1 cellular context compared by ENCODE assay signal in genomic region chr18:54948350-54948837, GRCh38.
TF ChIP-seq lines count a peak whose summit lies in the region.

No MANE protein-coding gene starts in this region.

TF ChIP-seq in HepG2, 621 proteins besides CTCF, POLR2A, EP300 and RAD21 (continued from another document and continues in another):
- TF ChIP-seq SNAI1 (CRISPR knock-in tag; IDR thresholded peaks at IDR 0.05; ENCODE audit: borderline replicate concordance) (no peak), ZNF891 (CRISPR knock-in tag; IDR thresholded peaks at IDR 0.05) (no peak), NRL (CRISPR knock-in tag; IDR thresholded peaks at IDR 0.05; ENCODE audit: borderline replicate concordance) (no peak), SALL2 (CRISPR knock-in tag; IDR thresholded peaks at IDR 0.05) (no peak), ZNF230 (CRISPR knock-in tag; IDR thresholded peaks at IDR 0.05) (no peak), GFI1 (CRISPR knock-in tag; IDR thresholded peaks at IDR 0.05; ENCODE audit: borderline replicate concordance) (peak; percentile 66; the same call in 1 of the 2 replicates), ZNF496 (CRISPR knock-in tag; IDR thresholded peaks at IDR 0.05; ENCODE audit: insufficient replicate concordance) (no peak), GZF1 (CRISPR knock-in tag; IDR thresholded peaks at IDR 0.05) (no peak), FOSL1 (CRISPR knock-in tag; IDR thresholded peaks at IDR 0.05; ENCODE audit: borderline replicate concordance) (peak; percentile 47; the same call in 1 of the 2 replicates), KAT2B (IDR thresholded peaks at IDR 0.05; ENCODE audit: borderline replicate concordance, low read depth, low read length) (no peak), ZNF510 (CRISPR knock-in tag; IDR thresholded peaks at IDR 0.05; ENCODE audit: low read depth) (no peak), POGK (CRISPR knock-in tag; conservative IDR thresholded peaks at IDR 0.05) (no peak), ZBTB8A (CRISPR knock-in tag; IDR thresholded peaks at IDR 0.05; ENCODE audit: borderline replicate concordance, low read depth) (no peak), RBM39 (IDR thresholded peaks at IDR 0.05; ENCODE audit: low read depth, low read length, poor library complexity, severe bottlenecking) (no peak), ZNF674 (CRISPR knock-in tag; IDR thresholded peaks at IDR 0.05; ENCODE audit: low read depth) (no peak), ZNF570 (CRISPR knock-in tag; IDR thresholded peaks at IDR 0.05; ENCODE audit: borderline replicate concordance) (no peak), JUND (CRISPR knock-in tag; IDR thresholded peaks at IDR 0.05) (no peak), FOXM1 (CRISPR knock-in tag; IDR thresholded peaks at IDR 0.05) (no peak), ZNF317 (CRISPR knock-in tag; IDR thresholded peaks at IDR 0.05) (no peak), ZEB1 (IDR thresholded peaks at IDR 0.05; ENCODE audit: insufficient replicate concordance, low read depth) (no peak), CHD2 (IDR thresholded peaks at IDR 0.05; ENCODE audit: low read depth, low read length) (no peak), ZFP82 (CRISPR knock-in tag; IDR thresholded peaks at IDR 0.05; ENCODE audit: borderline replicate concordance) (no peak), TARDBP (CRISPR knock-in tag; IDR thresholded peaks at IDR 0.05) (peak; percentile 88), DMAP1 (CRISPR knock-in tag; IDR thresholded peaks at IDR 0.05) (no peak), ZNF326 (CRISPR knock-in tag; IDR thresholded peaks at IDR 0.05; ENCODE audit: borderline replicate concordance) (no peak), MTA1 (CRISPR knock-in tag; IDR thresholded peaks at IDR 0.05; ENCODE audit: borderline replicate concordance) (no peak), HNRNPL (IDR thresholded peaks at IDR 0.05; ENCODE audit: low read depth, low read length) (no peak), RXRB (CRISPR knock-in tag; IDR thresholded peaks at IDR 0.05; ENCODE audit: borderline replicate concordance) (peak; percentile 88), SATB2 (CRISPR knock-in tag; IDR thresholded peaks at IDR 0.05) (no peak), FOXK1 (CRISPR knock-in tag; IDR thresholded peaks at IDR 0.05; ENCODE audit: borderline replicate concordance, low read depth) (peak; percentile 87), YY1 (IDR thresholded peaks at IDR 0.05; ENCODE audit: insufficient read depth, insufficient replicate concordance, low read depth, low read length) (no peak), KAT8 (CRISPR knock-in tag; IDR thresholded peaks at IDR 0.05) (peak; percentile 42; the same call in 1 of the 2 replicates), ZMAT3 (CRISPR knock-in tag; conservative IDR thresholded peaks at IDR 0.05) (no peak; the same call in 1 of the 2 replicates), TGIF2 (CRISPR knock-in tag; IDR thresholded peaks at IDR 0.05) (no peak), RERE (CRISPR knock-in tag; IDR thresholded peaks at IDR 0.05; ENCODE audit: low read depth) (peak; percentile 96), MIER2 (CRISPR knock-in tag; IDR thresholded peaks at IDR 0.05) (no peak), ZNF44 (CRISPR knock-in tag; IDR thresholded peaks at IDR 0.05) (no peak), TFAP4 (IDR thresholded peaks at IDR 0.05; ENCODE audit: borderline replicate concordance, low read depth) (no peak; the same call in 1 of the 2 replicates), RFXANK (CRISPR knock-in tag; IDR thresholded peaks at IDR 0.05) (0 out of 2 replicates have a peak, but pooled peaks have one; percentile 25), NR1H2 (CRISPR knock-in tag; IDR thresholded peaks at IDR 0.05; ENCODE audit: borderline replicate concordance, low read depth) (no peak), ZMYM4 (CRISPR knock-in tag; IDR thresholded peaks at IDR 0.05) (peak; percentile 27; the same call in 1 of the 2 replicates), AGO2 (optimal IDR thresholded peaks at IDR 0.05; ENCODE audit: low read depth, low read length) (no peak), POLR2AphosphoS5 (IDR thresholded peaks at IDR 0.05; ENCODE audit: low read depth, low read length) (no peak), ZMYM2 (CRISPR knock-in tag; IDR thresholded peaks at IDR 0.05) (no peak), ZBTB7A (CRISPR knock-in tag; IDR thresholded peaks at IDR 0.05) (peak; percentile 24; the same call in 1 of the 2 replicates), CHCHD3 (CRISPR knock-in tag; IDR thresholded peaks at IDR 0.05) (no peak), PHF8 (CRISPR knock-in tag; IDR thresholded peaks at IDR 0.05) (no peak), ARNTL (CRISPR knock-in tag; IDR thresholded peaks at IDR 0.05) (no peak), SP140L (CRISPR knock-in tag; IDR thresholded peaks at IDR 0.05; ENCODE audit: borderline replicate concordance) (no peak)
- TF ChIP-seq, protein P1, sequence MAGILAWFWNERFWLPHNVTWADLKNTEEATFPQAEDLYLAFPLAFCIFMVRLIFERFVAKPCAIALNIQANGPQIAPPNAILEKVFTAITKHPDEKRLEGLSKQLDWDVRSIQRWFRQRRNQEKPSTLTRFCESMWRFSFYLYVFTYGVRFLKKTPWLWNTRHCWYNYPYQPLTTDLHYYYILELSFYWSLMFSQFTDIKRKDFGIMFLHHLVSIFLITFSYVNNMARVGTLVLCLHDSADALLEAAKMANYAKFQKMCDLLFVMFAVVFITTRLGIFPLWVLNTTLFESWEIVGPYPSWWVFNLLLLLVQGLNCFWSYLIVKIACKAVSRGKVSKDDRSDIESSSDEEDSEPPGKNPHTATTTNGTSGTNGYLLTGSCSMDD (CRISPR knock-in tag; IDR thresholded peaks at IDR 0.05), result no peak
- TF ChIP-seq, protein P2, sequence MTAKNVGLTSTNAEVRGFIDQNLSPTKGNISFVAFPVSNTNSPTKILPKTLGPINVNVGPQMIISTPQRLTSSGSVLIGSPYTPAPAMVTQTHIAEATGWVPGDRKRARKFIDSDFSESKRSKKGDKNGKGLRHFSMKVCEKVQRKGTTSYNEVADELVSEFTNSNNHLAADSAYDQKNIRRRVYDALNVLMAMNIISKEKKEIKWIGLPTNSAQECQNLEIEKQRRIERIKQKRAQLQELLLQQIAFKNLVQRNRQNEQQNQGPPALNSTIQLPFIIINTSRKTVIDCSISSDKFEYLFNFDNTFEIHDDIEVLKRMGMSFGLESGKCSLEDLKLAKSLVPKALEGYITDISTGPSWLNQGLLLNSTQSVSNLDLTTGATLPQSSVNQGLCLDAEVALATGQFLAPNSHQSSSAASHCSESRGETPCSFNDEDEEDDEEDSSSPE (CRISPR knock-in tag; IDR thresholded peaks at IDR 0.05), result no peak
- TF ChIP-seq, protein P3, sequence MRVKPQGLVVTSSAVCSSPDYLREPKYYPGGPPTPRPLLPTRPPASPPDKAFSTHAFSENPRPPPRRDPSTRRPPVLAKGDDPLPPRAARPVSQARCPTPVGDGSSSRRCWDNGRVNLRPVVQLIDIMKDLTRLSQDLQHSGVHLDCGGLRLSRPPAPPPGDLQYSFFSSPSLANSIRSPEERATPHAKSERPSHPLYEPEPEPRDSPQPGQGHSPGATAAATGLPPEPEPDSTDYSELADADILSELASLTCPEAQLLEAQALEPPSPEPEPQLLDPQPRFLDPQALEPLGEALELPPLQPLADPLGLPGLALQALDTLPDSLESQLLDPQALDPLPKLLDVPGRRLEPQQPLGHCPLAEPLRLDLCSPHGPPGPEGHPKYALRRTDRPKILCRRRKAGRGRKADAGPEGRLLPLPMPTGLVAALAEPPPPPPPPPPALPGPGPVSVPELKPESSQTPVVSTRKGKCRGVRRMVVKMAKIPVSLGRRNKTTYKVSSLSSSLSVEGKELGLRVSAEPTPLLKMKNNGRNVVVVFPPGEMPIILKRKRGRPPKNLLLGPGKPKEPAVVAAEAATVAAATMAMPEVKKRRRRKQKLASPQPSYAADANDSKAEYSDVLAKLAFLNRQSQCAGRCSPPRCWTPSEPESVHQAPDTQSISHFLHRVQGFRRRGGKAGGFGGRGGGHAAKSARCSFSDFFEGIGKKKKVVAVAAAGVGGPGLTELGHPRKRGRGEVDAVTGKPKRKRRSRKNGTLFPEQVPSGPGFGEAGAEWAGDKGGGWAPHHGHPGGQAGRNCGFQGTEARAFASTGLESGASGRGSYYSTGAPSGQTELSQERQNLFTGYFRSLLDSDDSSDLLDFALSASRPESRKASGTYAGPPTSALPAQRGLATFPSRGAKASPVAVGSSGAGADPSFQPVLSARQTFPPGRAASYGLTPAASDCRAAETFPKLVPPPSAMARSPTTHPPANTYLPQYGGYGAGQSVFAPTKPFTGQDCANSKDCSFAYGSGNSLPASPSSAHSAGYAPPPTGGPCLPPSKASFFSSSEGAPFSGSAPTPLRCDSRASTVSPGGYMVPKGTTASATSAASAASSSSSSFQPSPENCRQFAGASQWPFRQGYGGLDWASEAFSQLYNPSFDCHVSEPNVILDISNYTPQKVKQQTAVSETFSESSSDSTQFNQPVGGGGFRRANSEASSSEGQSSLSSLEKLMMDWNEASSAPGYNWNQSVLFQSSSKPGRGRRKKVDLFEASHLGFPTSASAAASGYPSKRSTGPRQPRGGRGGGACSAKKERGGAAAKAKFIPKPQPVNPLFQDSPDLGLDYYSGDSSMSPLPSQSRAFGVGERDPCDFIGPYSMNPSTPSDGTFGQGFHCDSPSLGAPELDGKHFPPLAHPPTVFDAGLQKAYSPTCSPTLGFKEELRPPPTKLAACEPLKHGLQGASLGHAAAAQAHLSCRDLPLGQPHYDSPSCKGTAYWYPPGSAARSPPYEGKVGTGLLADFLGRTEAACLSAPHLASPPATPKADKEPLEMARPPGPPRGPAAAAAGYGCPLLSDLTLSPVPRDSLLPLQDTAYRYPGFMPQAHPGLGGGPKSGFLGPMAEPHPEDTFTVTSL (CRISPR knock-in tag; IDR thresholded peaks at IDR 0.05; ENCODE audit: borderline replicate concordance), result peak; percentile 92; the same call in 1 of the 2 replicates
- TF ChIP-seq, protein P4, sequence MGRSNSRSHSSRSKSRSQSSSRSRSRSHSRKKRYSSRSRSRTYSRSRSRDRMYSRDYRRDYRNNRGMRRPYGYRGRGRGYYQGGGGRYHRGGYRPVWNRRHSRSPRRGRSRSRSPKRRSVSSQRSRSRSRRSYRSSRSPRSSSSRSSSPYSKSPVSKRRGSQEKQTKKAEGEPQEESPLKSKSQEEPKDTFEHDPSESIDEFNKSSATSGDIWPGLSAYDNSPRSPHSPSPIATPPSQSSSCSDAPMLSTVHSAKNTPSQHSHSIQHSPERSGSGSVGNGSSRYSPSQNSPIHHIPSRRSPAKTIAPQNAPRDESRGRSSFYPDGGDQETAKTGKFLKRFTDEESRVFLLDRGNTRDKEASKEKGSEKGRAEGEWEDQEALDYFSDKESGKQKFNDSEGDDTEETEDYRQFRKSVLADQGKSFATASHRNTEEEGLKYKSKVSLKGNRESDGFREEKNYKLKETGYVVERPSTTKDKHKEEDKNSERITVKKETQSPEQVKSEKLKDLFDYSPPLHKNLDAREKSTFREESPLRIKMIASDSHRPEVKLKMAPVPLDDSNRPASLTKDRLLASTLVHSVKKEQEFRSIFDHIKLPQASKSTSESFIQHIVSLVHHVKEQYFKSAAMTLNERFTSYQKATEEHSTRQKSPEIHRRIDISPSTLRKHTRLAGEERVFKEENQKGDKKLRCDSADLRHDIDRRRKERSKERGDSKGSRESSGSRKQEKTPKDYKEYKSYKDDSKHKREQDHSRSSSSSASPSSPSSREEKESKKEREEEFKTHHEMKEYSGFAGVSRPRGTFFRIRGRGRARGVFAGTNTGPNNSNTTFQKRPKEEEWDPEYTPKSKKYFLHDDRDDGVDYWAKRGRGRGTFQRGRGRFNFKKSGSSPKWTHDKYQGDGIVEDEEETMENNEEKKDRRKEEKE (IDR thresholded peaks at IDR 0.05), result no peak
